17 cellular contexts compared by ENCODE assay signal in the genomic region with DNA sequence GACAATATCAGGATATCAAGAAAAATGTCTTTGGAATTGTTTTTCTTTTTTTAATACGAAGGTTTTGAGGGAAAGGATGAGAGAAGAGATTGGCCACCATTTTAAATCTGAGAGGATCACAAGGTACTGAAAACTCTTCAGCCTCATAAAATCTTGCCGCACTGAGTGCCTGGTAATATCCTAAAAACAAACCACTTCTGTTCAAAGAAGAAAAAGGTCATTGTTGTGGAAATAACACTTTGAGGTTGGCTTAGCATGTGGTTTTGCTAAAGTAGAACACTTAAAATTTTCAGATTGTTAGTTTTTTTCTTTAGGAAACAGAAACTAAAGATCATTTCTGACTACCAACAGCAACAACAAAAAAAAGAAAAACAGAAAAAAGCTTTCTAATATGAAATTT. TPM values are rescaled to one million over a fixed set of nuclear protein-coding genes. Genes with fewer than 3 reads are reported as not detected.
DNase-seq lines count a peak whose midpoint lies in the region; ATAC-seq and TF ChIP-seq lines count a peak whose summit lies in the region.
"Had no signal": no experiment of that assay in that cellular context is flagged by ENCODE, and none has a peak within 500 bp of the region (broad histone marks: within the 10 kb centered on the region; RNA-seq: fewer than 3 reads in every experiment).

No MANE protein-coding gene starts in this region.

- H3K27ac ChIP-seq in OCI-LY7 (ENCODE audit: low read depth, low read length, poor library complexity, severe bottlenecking): no peak overlapping the region

- H3K27me3 Mint-ChIP-seq in T-helper 1 cell treated with Interleukin-12 subunit alpha and Interleukin-12 subunit beta and Interleukin-4 antibody, amounts not matched to agents 30 μg/mL and 1 μg/mL, for 36 hours (ENCODE audit: low read depth): peaks cover 4% of the 10 kb centered on the region
- no peaks in the 10 kb centered on the region for H3K27me3 Mint-ChIP-seq in MCF 10A (ENCODE audit: insufficient read depth, unreplicated experiment)

- H3K9me3 Mint-ChIP-seq in T-helper 1 cell treated with Interleukin-12 subunit alpha and Interleukin-12 subunit beta and Interleukin-4 antibody, amounts not matched to agents 30 μg/mL and 1 μg/mL, for 36 hours: no peaks in the 10 kb centered on the region
- peaks cover 1% of the 10 kb centered on the region for H3K9me3 Mint-ChIP-seq in MCF 10A (ENCODE audit: unreplicated experiment)

- BruUV-seq in MCF 10A (replicated peaks; lab: Mats Ljungman, UMichigan) (no TSS peak), OCI-LY7 (replicated peaks; lab: Mats Ljungman, UMichigan) (no TSS peak)

- no peaks in the 10 kb centered on the region for H3K36me3 ChIP-seq in OCI-LY7 (ENCODE audit: insufficient read depth, low read length)

- H3K4me1 ChIP-seq in OCI-LY7 (ENCODE audit: insufficient read depth, low read length, poor library complexity, severe bottlenecking): no peaks in the 10 kb centered on the region

- POLR2A ChIA-PET in MCF 10A (lab: Yijun Ruan, JAX): no interaction called here
- POLR2A ChIA-PET in OCI-LY7 (lab: Charles Lee): no interaction called here

- H3K9me3 ChIP-seq in OCI-LY7 (ENCODE audit: low read length): no peaks in the 10 kb centered on the region

- peak overlapping the region; percentile 29 for H3K27ac Mint-ChIP-seq in T-helper 1 cell treated with Interleukin-12 subunit alpha and Interleukin-12 subunit beta and Interleukin-4 antibody, amounts not matched to agents 30 μg/mL and 1 μg/mL, for 36 hours
- H3K27ac Mint-ChIP-seq in MCF 10A (ENCODE audit: low read depth, unreplicated experiment): no peak overlapping the region

- intact Hi-C loops in MCF 10A (cut with micrococcal nuclease): no loop called here
- intact Hi-C loops in OCI-LY7 (cut with micrococcal nuclease; ENCODE audit: unreplicated experiment): no loop called here

- no peaks in the 10 kb centered on the region for H3K9me2 ChIP-seq in OCI-LY7 (ENCODE audit: insufficient read depth, low read length)

- no peak overlapping the region for H2AFZ ChIP-seq in OCI-LY7 (ENCODE audit: low read length)

- CTCF ChIA-PET in MCF 10A (lab: Yijun Ruan, JAX): interaction anchor here (1.1 kb wide), 2 partner anchors 21 to 86 kb away, joined by 3 to 4 read pairs; no protein-coding TSS in a partner anchor
- CTCF ChIA-PET in OCI-LY7 (lab: Charles Lee; ENCODE audit: unreplicated experiment): no interaction called here

- no peak overlapping the region for H3K4me3 ChIP-seq in OCI-LY7 (ENCODE audit: low read depth, low read length, poor library complexity, severe bottlenecking)
- H3K4me3 ChIP-seq: smooth muscle cell had no signal

- no peaks in the 10 kb centered on the region for H3K36me3 Mint-ChIP-seq in T-helper 1 cell treated with Interleukin-12 subunit alpha and Interleukin-12 subunit beta and Interleukin-4 antibody, amounts not matched to agents 30 μg/mL and 1 μg/mL, for 36 hours (ENCODE audit: low read depth)
- peaks cover 22% of the 10 kb centered on the region for H3K36me3 Mint-ChIP-seq in MCF 10A (ENCODE audit: insufficient read depth, unreplicated experiment)

- no peak overlapping the region for H3K4me2 ChIP-seq in OCI-LY7 (ENCODE audit: low read length)
- H3K4me2 ChIP-seq: smooth muscle cell had no signal

- H3K4me3 Mint-ChIP-seq in T-helper 1 cell treated with Interleukin-12 subunit alpha and Interleukin-12 subunit beta and Interleukin-4 antibody, amounts not matched to agents 30 μg/mL and 1 μg/mL, for 36 hours: no peak overlapping the region
- H3K4me3 Mint-ChIP-seq in MCF 10A (ENCODE audit: unreplicated experiment): no peak overlapping the region

- H3K4me1 Mint-ChIP-seq in T-helper 1 cell treated with Interleukin-12 subunit alpha and Interleukin-12 subunit beta and Interleukin-4 antibody, amounts not matched to agents 30 μg/mL and 1 μg/mL, for 36 hours (ENCODE audit: low read depth): peaks cover 10% of the 10 kb centered on the region
- H3K4me1 Mint-ChIP-seq in MCF 10A (ENCODE audit: insufficient read depth, unreplicated experiment): no peaks in the 10 kb centered on the region

- TF ChIP-seq CTCF in MCF 10A (IDR thresholded peaks at IDR 0.05; ENCODE audit: unreplicated experiment) (no peak), OCI-LY7 (conservative IDR thresholded peaks at IDR 0.05; ENCODE audit: low read length) (no peak)

- ATAC-seq in HG02798 (IDR thresholded peaks at IDR 0.05; ENCODE audit: poor library complexity, unreplicated experiment) (peak; percentile 62), HG03039 (IDR thresholded peaks at IDR 0.05; ENCODE audit: unreplicated experiment) (no peak)
- peak; percentile 28 for ATAC-seq in stimulated activated naive CD8-positive, alpha-beta T cell treated with anti-CD3 and anti-CD28 coated beads, Interleukin-15, Interleukin-2, amounts not matched to agents 100 U/mL and 50 U/mL, for 24 hours

- DNase-seq in T-helper 1 cell (no peak), astrocyte of the hippocampus (ENCODE audit: low read depth, low spot score) (peak; percentile 60), MCF 10A (ENCODE audit: unreplicated experiment) (no peak), OCI-LY7 (ENCODE audit: low spot score) (no peak)
- no peak for DNase-seq in stimulated activated naive CD8-positive, alpha-beta T cell treated with anti-CD3 and anti-CD28 coated beads, Interleukin-15, Interleukin-2, amounts not matched to agents 100 U/mL and 50 U/mL, for 24 hours
- DNase-seq: anterior cingulate cortex, Karpas-422, NCI-H1694 treated with DMSO at 0.1 percent for 48 hours, NCI-H69, occipital lobe had no signal

- no peaks in the 10 kb centered on the region for H3K79me2 ChIP-seq in OCI-LY7 (ENCODE audit: insufficient read depth, low read depth, low read length)

- no peaks in the 10 kb centered on the region for H4K20me1 ChIP-seq in OCI-LY7 (ENCODE audit: insufficient read depth, low read length)

RNA-seq across cellular contexts. Expression of a gene that starts 1.0 kb away (rescaled TPM):
- total RNA-seq in MCF 10A (2022): not detected in 2 replicates
- not detected in 2 replicates for total RNA-seq in OCI-LY7 (2014; rRNA removed; shearing (Covaris generic))
- total RNA-seq in OCI-LY7 (2022): not detected in 2 replicates
- total RNA-seq: mesenteric fat pad; occipital lobe; smooth muscle cell; subcutaneous adipose tissue; T-helper 2 cell treated with Interferon-gamma antibody and Interleukin-4, amounts not matched to agents 100 ng/mL and 5 ng/mL, for 36 hours had no signal

RNA-seq across cellular contexts. Expression of a gene that starts 1.1 kb away (rescaled TPM):
- not detected in 2 replicates for total RNA-seq in MCF 10A (2022)
- total RNA-seq in OCI-LY7 (2014; rRNA removed; shearing (Covaris generic)): not detected in 2 replicates
- not detected in 2 replicates for total RNA-seq in OCI-LY7 (2022)
- total RNA-seq: mesenteric fat pad; occipital lobe; smooth muscle cell; T-helper 2 cell treated with Interferon-gamma antibody and Interleukin-4, amounts not matched to agents 100 ng/mL and 5 ng/mL, for 36 hours had no signal
